13 cellular contexts compared by ENCODE assay signal in genomic region chr13:80359459-80360297, GRCh38. TPM values are rescaled to one million over a fixed set of nuclear protein-coding genes. Genes with fewer than 3 reads are reported as not detected.
DNase-seq lines count a peak whose midpoint lies in the region; ATAC-seq and TF ChIP-seq lines count a peak whose summit lies in the region.
"Had no signal": no experiment of that assay in that cellular context is flagged by ENCODE, and none has a peak within 500 bp of the region (broad histone marks: within the 10 kb centered on the region; RNA-seq: fewer than 3 reads in every experiment).

No MANE protein-coding gene starts in this region.

- WGBS in liver = 71% methylated on average over 10 of the region's 10 CpGs

- TF ChIP-seq RAD21 in liver (IDR thresholded peaks at IDR 0.05) = no peak

- no peak overlapping the region for H3K9ac ChIP-seq in liver (ENCODE audit: low read depth in 1 of 2, low read length in 2 of 2)

- no peaks in the 10 kb centered on the region for H3K36me3 ChIP-seq in liver (ENCODE audit: control insufficient read depth in 4 of 4, insufficient read depth in 3 of 4, low read depth in 1 of 4, low read length in 3 of 4)
- H3K36me3 ChIP-seq: tibial artery had no signal

- peak; percentile 6 for DNase-seq in GM03348 (ENCODE audit: low spot score)
- peak; percentile 16 for DNase-seq in NCI-H146 treated with DMSO at 0.1 percent for 48 hours (lab: John Stamatoyannopoulos, UW; ENCODE audit: unreplicated experiment)
- DNase-seq in cardiac fibroblast (ENCODE audit: low read depth in 2 of 2) = peak; percentile 33 to 74
- DNase-seq in glomerular visceral epithelial cell (ENCODE audit: extremely low spot score) = no peak
- DNase-seq in HuH-7.5 (ENCODE audit: low spot score) = no peak
- DNase-seq: activated T-cell treated with anti-CD3 and anti-CD28 coated beads, Interleukin-2, amount 50 U/mL, for 1 hour; CD8-positive, alpha-beta memory T cell; stimulated activated CD4-positive, alpha-beta T cell treated with anti-CD3 and anti-CD28 coated beads, Interleukin-15, amount 100 ng/mL, for 24 hours; tibial artery had no signal

- peaks cover 0 to 2% (median 0%) of the 10 kb centered on the region in 4 donors for H3K4me1 ChIP-seq in liver (ENCODE audit: control insufficient read depth in 4 of 4, insufficient read depth in 4 of 4, low read length in 3 of 4)

- H3K27ac ChIP-seq in liver (ENCODE audit: low read depth in 1 of 2, low read length in 2 of 2) = no peak overlapping the region
- H3K27ac ChIP-seq: tibial artery had no signal

- TF ChIP-seq CTCF in cardiac fibroblast (IDR thresholded peaks at IDR 0.05; ENCODE audit: low read depth, low read length) (no peak), liver (IDR thresholded peaks at IDR 0.05; ENCODE audit: low read depth, low read length, missing input control) (no peak)

- H3K4me3 ChIP-seq in cardiac fibroblast (replicated peaks in 1 of 2; ENCODE audit: low read depth in 2 of 2, low read length in 2 of 2) (no peak overlapping the region), liver (ENCODE audit: low read depth in 1 of 3, low read length in 3 of 3) (no peak overlapping the region)
- H3K4me3 ChIP-seq: lung, tibial artery had no signal

- no peaks in the 10 kb centered on the region for H3K9me3 ChIP-seq in liver (ENCODE audit: control insufficient read depth in 4 of 4, low read length in 3 of 4)
- H3K9me3 ChIP-seq: tibial artery had no signal

- no peaks in the 10 kb centered on the region for H3K27me3 ChIP-seq in liver (ENCODE audit: control insufficient read depth in 4 of 4, insufficient read depth in 4 of 4, low read length in 3 of 4)
- H3K27me3 ChIP-seq: tibial artery had no signal

- no peak for ATAC-seq in GM18511 (IDR thresholded peaks at IDR 0.05; ENCODE audit: unreplicated experiment)
- ATAC-seq in GM21576 (IDR thresholded peaks at IDR 0.05; ENCODE audit: unreplicated experiment) = no peak

TF ChIP-seq in liver, 16 proteins besides CTCF, POLR2A, EP300 and RAD21:
- TF ChIP-seq ZBTB33 (IDR thresholded peaks at IDR 0.05) = no peak
- TF ChIP-seq NR2F2 (IDR thresholded peaks at IDR 0.05) = peak; percentile 55
- TF ChIP-seq EGR1 (IDR thresholded peaks at IDR 0.05; ENCODE audit: low read depth in 2 of 2) = no peak
- TF ChIP-seq ATF3 (IDR thresholded peaks at IDR 0.05) = no peak
- no peak for TF ChIP-seq HNF4A (conservative IDR thresholded peaks at IDR 0.05)
- no peak for TF ChIP-seq HNF4G (IDR thresholded peaks at IDR 0.05)
- TF ChIP-seq GABPA (IDR thresholded peaks at IDR 0.05 in 1 of 2, conservative IDR thresholded peaks at IDR 0.05 in 1 of 2) = no peak

RNA-seq across cellular contexts. Expression of gene SPRY2, which starts 18.8 kb away (rescaled TPM):
- 10 to 100 TPM in 1 of 2 donors, 1 to 10 TPM in 1; 8.8 to 20.1 TPM for total RNA-seq in liver
- 1 to 10 TPM; 4.8 to 9.4 TPM for polyA plus RNA-seq in liver

Comparison
In these comparisons a context has a peak if more than half of its experiments do, and no peak if none do; other contexts are left out.
1. DNase-seq: peak in GM03348 (single experiment), NCI-H146 treated with DMSO at 0.1 percent for 48 hours (single experiment) and cardiac fibroblast (2 of 2); none in glomerular visceral epithelial cell (single experiment) and HuH-7.5 (single experiment).